Comparison of ENCODE assay signal across 1 cellular context in genomic region chr2:223837290-223838061, GRCh38.
TF ChIP-seq lines count a peak whose summit lies in the region.

Gene AP1S3, minus strand, starts transcription at chr2:223837582. Its CDS starts 132 bp downstream, at chr2:223837450.

TF ChIP-seq in HepG2, 621 proteins besides CTCF, POLR2A, EP300 and RAD21 (continued from another document and continues in another):
- TF ChIP-seq ZNF512 (CRISPR knock-in tag; IDR thresholded peaks at IDR 0.05) (peak; percentile 55; the same call in 1 of the 2 replicates), ZNF558 (CRISPR knock-in tag; IDR thresholded peaks at IDR 0.05; ENCODE audit: borderline replicate concordance) (no peak; the same call in 1 of the 2 replicates), HOXA7 (CRISPR knock-in tag; IDR thresholded peaks at IDR 0.05) (no peak), ZSCAN25 (CRISPR knock-in tag; IDR thresholded peaks at IDR 0.05) (peak; percentile 97), NFKB2 (CRISPR knock-in tag; IDR thresholded peaks at IDR 0.05; ENCODE audit: borderline replicate concordance) (peak; percentile 30; the same call in 1 of the 2 replicates), ZBTB25 (CRISPR knock-in tag; IDR thresholded peaks at IDR 0.05) (no peak), IRF2 (CRISPR knock-in tag; IDR thresholded peaks at IDR 0.05) (no peak; the same call in 1 of the 2 replicates), PCBP1 (IDR thresholded peaks at IDR 0.05; ENCODE audit: borderline replicate concordance, low read depth, low read length) (0 out of 2 replicates have a peak, but pooled peaks have one; percentile 82), ZNF782 (CRISPR knock-in tag; IDR thresholded peaks at IDR 0.05; ENCODE audit: borderline replicate concordance) (0 out of 2 replicates have a peak, but pooled peaks have one; percentile 18), TEF (CRISPR knock-in tag; IDR thresholded peaks at IDR 0.05) (no peak), ZNF460 (CRISPR knock-in tag; IDR thresholded peaks at IDR 0.05; ENCODE audit: borderline replicate concordance) (no peak), RERE (CRISPR knock-in tag; IDR thresholded peaks at IDR 0.05; ENCODE audit: low read depth) (no peak), ARHGAP35 (CRISPR knock-in tag; IDR thresholded peaks at IDR 0.05; ENCODE audit: borderline replicate concordance) (peak; percentile 50; the same call in 1 of the 2 replicates), ZNF749 (CRISPR knock-in tag; IDR thresholded peaks at IDR 0.05; ENCODE audit: borderline replicate concordance) (no peak), PHF8 (CRISPR knock-in tag; IDR thresholded peaks at IDR 0.05) (peak; percentile 72), BCL3 (CRISPR knock-in tag; IDR thresholded peaks at IDR 0.05) (no peak; the same call in 1 of the 2 replicates), MYNN (CRISPR knock-in tag; IDR thresholded peaks at IDR 0.05; ENCODE audit: low read depth) (0 out of 2 replicates have a peak, but pooled peaks have one; percentile 12), ZBED4 (CRISPR knock-in tag; IDR thresholded peaks at IDR 0.05; ENCODE audit: borderline replicate concordance) (peak; percentile 71), TMF1 (CRISPR knock-in tag; IDR thresholded peaks at IDR 0.05; ENCODE audit: low read depth) (no peak), ZFAT (CRISPR knock-in tag; conservative IDR thresholded peaks at IDR 0.05) (no peak), TFDP1 (CRISPR knock-in tag; IDR thresholded peaks at IDR 0.05; ENCODE audit: borderline replicate concordance) (peak; percentile 55; the same call in 1 of the 2 replicates), DMAP1 (CRISPR knock-in tag; IDR thresholded peaks at IDR 0.05) (peak; percentile 53; the same call in 1 of the 2 replicates), ZBTB26 (CRISPR knock-in tag; IDR thresholded peaks at IDR 0.05; ENCODE audit: borderline replicate concordance) (0 out of 2 replicates have a peak, but pooled peaks have one; percentile 16), HIVEP1 (CRISPR knock-in tag; IDR thresholded peaks at IDR 0.05) (0 out of 2 replicates have a peak, but pooled peaks have one; percentile 20), ZNF24 (IDR thresholded peaks at IDR 0.05) (0 out of 2 replicates have a peak, but pooled peaks have one; percentile 66), ZNF34 (CRISPR knock-in tag; IDR thresholded peaks at IDR 0.05; ENCODE audit: borderline replicate concordance) (no peak), ZNF710 (CRISPR knock-in tag; IDR thresholded peaks at IDR 0.05; ENCODE audit: borderline replicate concordance) (peak; percentile 79; the same call in 1 of the 2 replicates), ZNF790 (CRISPR knock-in tag; IDR thresholded peaks at IDR 0.05; ENCODE audit: borderline replicate concordance) (no peak; the same call in 1 of the 2 replicates), YY1 (IDR thresholded peaks at IDR 0.05; ENCODE audit: insufficient read depth, insufficient replicate concordance, low read depth, low read length) (peak; percentile 68), SAP130 (CRISPR knock-in tag; IDR thresholded peaks at IDR 0.05; ENCODE audit: low read depth) (peak; percentile 53), IRF9 (CRISPR knock-in tag; IDR thresholded peaks at IDR 0.05; ENCODE audit: borderline replicate concordance) (peak; percentile 49), ZFP91 (CRISPR knock-in tag; IDR thresholded peaks at IDR 0.05; ENCODE audit: borderline replicate concordance) (peak; percentile 44)
